Comparison of ENCODE assay signal across 21 cellular contexts in the genomic region with DNA sequence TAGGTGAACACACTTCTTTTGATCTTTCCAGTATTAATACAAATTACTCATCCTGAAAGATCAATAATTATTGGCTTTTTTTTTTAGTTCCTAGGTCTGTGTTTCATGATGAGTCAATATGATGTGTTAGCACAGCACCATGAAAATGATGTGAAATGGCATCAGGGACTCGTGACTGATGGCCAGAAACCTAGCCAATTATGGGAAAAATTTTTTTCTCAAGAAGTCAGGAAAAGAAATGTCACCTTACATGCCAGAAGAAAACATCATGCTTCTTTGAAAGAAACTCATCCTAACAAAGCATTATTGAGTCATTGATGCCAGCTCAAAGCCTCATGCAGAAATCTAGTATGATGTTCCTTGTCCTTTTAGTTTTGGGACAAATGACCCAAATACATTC.
A peak's percentile ranks its signal among the peaks of the same experiment; 100 is the strongest.
DNase-seq lines count a peak whose midpoint lies in the region; ATAC-seq and TF ChIP-seq lines count a peak whose summit lies in the region.
"Had no signal": no experiment of that assay in that cellular context is flagged by ENCODE, and none has a peak within 500 bp of the region (broad histone marks: within the 10 kb centered on the region; RNA-seq: fewer than 3 reads in every experiment).

No MANE protein-coding gene starts in this region.

- no peak overlapping the region for H3K4ac ChIP-seq in trophoblast cell (ENCODE audit: low read depth, low read length)

- H3K27ac Mint-ChIP-seq in activated T-cell treated with anti-CD3 and anti-CD28 coated beads, Interleukin-2, amount 50 U/mL, for 72 hours, result peak overlapping the region; percentile 99
- H3K27ac Mint-ChIP-seq in activated T-helper 1 cell treated with anti-CD3 and anti-CD28 coated beads, Interleukin-12 subunit alpha, Interleukin-12 subunit beta, Interleukin-2, Interleukin-4 antibody, amounts not matched to agents 30 ng/mL and 10 ng/mL and 1 ng/mL, durations not matched to agents 14 hours and 24 hours and 36 hours, result peak overlapping the region; percentile 79
- H3K27ac Mint-ChIP-seq: nephron progenitor cell, WTC11 had no signal

- H3K4me3 ChIP-seq in trophoblast cell (ENCODE audit: low read depth, low read length), result no peak overlapping the region
- H3K4me3 ChIP-seq: prostate gland had no signal

- no peak for ATAC-seq in activated T-cell treated with anti-CD3 and anti-CD28 coated beads, Interleukin-2, amount 50 U/mL, for 72 hours (replicated peaks in 1 of 2)
- ATAC-seq in activated T-cell treated with anti-CD3 and anti-CD28 coated beads, Interleukin-2, amount 50 U/mL, for 4 hours, result no peak
- ATAC-seq: WTC11 had no signal

- no peaks in the 10 kb centered on the region for H3K9me3 ChIP-seq in trophoblast cell (ENCODE audit: insufficient read depth, low read depth, low read length)
- H3K9me3 ChIP-seq: prostate gland had no signal

- no peak overlapping the region for H4K12ac ChIP-seq in trophoblast cell (ENCODE audit: low read depth, low read length)

- no peak overlapping the region for H4K8ac ChIP-seq in trophoblast cell (ENCODE audit: low read depth, low read length)

- in situ Hi-C loops in GM13976 (cut with MboI; ENCODE audit: low sequenced_read_pairs, unreplicated experiment), result no loop called here

- H3K36me3 Mint-ChIP-seq in activated T-cell treated with anti-CD3 and anti-CD28 coated beads, Interleukin-2, amount 50 U/mL, for 72 hours (ENCODE audit: insufficient read depth in 2 of 2), result peaks cover 0 to 2% of the 10 kb centered on the region in 2 donors
- H3K36me3 Mint-ChIP-seq in activated T-cell treated with anti-CD3 and anti-CD28 coated beads, Interleukin-2, amount 50 U/mL, for 4 hours (ENCODE audit: insufficient read depth), result no peaks in the 10 kb centered on the region
- H3K36me3 Mint-ChIP-seq in activated T-helper 1 cell treated with anti-CD3 and anti-CD28 coated beads, Interleukin-12 subunit alpha, Interleukin-12 subunit beta, Interleukin-2, Interleukin-4 antibody, amounts not matched to agents 30 ng/mL and 10 ng/mL and 1 ng/mL, durations not matched to agents 14 hours and 24 hours and 36 hours (ENCODE audit: low read depth), result peaks cover 5% of the 10 kb centered on the region
- H3K36me3 Mint-ChIP-seq: WTC11 had no signal

- H3K4me3 Mint-ChIP-seq in activated T-cell treated with anti-CD3 and anti-CD28 coated beads, Interleukin-2, amount 50 U/mL, for 72 hours, result peak overlapping the region; percentile 35 to 37
- no peak overlapping the region for H3K4me3 Mint-ChIP-seq in activated T-cell treated with anti-CD3 and anti-CD28 coated beads, Interleukin-2, amount 50 U/mL, for 4 hours
- H3K4me3 Mint-ChIP-seq in activated T-helper 1 cell treated with anti-CD3 and anti-CD28 coated beads, Interleukin-12 subunit alpha, Interleukin-12 subunit beta, Interleukin-2, Interleukin-4 antibody, amounts not matched to agents 30 ng/mL and 10 ng/mL and 1 ng/mL, durations not matched to agents 14 hours and 24 hours and 36 hours, result peak overlapping the region; percentile 37
- H3K4me3 Mint-ChIP-seq: nephron progenitor cell; T-helper 1 cell treated with Interleukin-12 subunit alpha and Interleukin-12 subunit beta and Interleukin-4 antibody, amounts not matched to agents 30 μg/mL and 1 μg/mL, for 36 hours; WTC11 had no signal

- H2AK5ac ChIP-seq in trophoblast cell (ENCODE audit: low read length), result no peak overlapping the region

- H4K91ac ChIP-seq in trophoblast cell (ENCODE audit: low read depth, low read length), result no peak overlapping the region

- H3K36me3 ChIP-seq in trophoblast cell (ENCODE audit: control insufficient read depth in 1 of 2, insufficient read depth in 2 of 2, low read length in 2 of 2), result no peaks in the 10 kb centered on the region
- H3K36me3 ChIP-seq: prostate gland had no signal

- H3K27me3 ChIP-seq in trophoblast cell (ENCODE audit: insufficient read depth, low read length), result no peaks in the 10 kb centered on the region

- intact Hi-C loops in activated T-helper 1 cell treated with anti-CD3 and anti-CD28 coated beads, Interleukin-12 subunit alpha, Interleukin-12 subunit beta, Interleukin-2, Interleukin-4 antibody, amounts not matched to agents 30 ng/mL and 10 ng/mL and 1 ng/mL, durations not matched to agents 14 hours and 24 hours and 36 hours (cut with micrococcal nuclease), result no loop called here

- H3K27me3 Mint-ChIP-seq in activated T-cell treated with anti-CD3 and anti-CD28 coated beads, Interleukin-2, amount 50 U/mL, for 72 hours (ENCODE audit: low read depth), result no peaks in the 10 kb centered on the region
- no peaks in the 10 kb centered on the region for H3K27me3 Mint-ChIP-seq in activated T-cell treated with anti-CD3 and anti-CD28 coated beads, Interleukin-2, amount 50 U/mL, for 4 hours (ENCODE audit: low read depth)
- H3K27me3 Mint-ChIP-seq in activated T-helper 1 cell treated with anti-CD3 and anti-CD28 coated beads, Interleukin-12 subunit alpha, Interleukin-12 subunit beta, Interleukin-2, Interleukin-4 antibody, amounts not matched to agents 30 ng/mL and 10 ng/mL and 1 ng/mL, durations not matched to agents 14 hours and 24 hours and 36 hours (ENCODE audit: insufficient read depth), result no peaks in the 10 kb centered on the region

- H3K4me1 Mint-ChIP-seq in activated T-cell treated with anti-CD3 and anti-CD28 coated beads, Interleukin-2, amount 50 U/mL, for 72 hours (ENCODE audit: low read depth), result peaks cover 82% of the 10 kb centered on the region
- H3K4me1 Mint-ChIP-seq in activated T-cell treated with anti-CD3 and anti-CD28 coated beads, Interleukin-2, amount 50 U/mL, for 4 hours (ENCODE audit: low read depth), result peaks cover 71% of the 10 kb centered on the region
- H3K4me1 Mint-ChIP-seq in activated T-helper 1 cell treated with anti-CD3 and anti-CD28 coated beads, Interleukin-12 subunit alpha, Interleukin-12 subunit beta, Interleukin-2, Interleukin-4 antibody, amounts not matched to agents 30 ng/mL and 10 ng/mL and 1 ng/mL, durations not matched to agents 14 hours and 24 hours and 36 hours (ENCODE audit: low read depth), result peaks cover 67% of the 10 kb centered on the region
- H3K4me1 Mint-ChIP-seq: nephron progenitor cell had no signal

- H3K4me2 ChIP-seq in trophoblast cell (ENCODE audit: low read length), result no peak overlapping the region

- H3K27ac ChIP-seq in trophoblast cell (ENCODE audit: low read depth, low read length) (no peak overlapping the region), caudate nucleus (ENCODE audit: low read depth, low read length) (no peak overlapping the region)
- H3K27ac ChIP-seq: prostate gland had no signal

- no peak overlapping the region for H3K14ac ChIP-seq in trophoblast cell (ENCODE audit: low read length)

- no peaks in the 10 kb centered on the region for H3K4me1 ChIP-seq in trophoblast cell (ENCODE audit: control insufficient read depth in 1 of 2, insufficient read depth in 2 of 2, low read length in 2 of 2)
- H3K4me1 ChIP-seq: prostate gland had no signal

- no CpG with 5 or more reads among the region's 1 CpG for WGBS in trophoblast cell (ENCODE audit: extremely low coverage, insufficient coverage, insufficient read length)

- TF ChIP-seq CTCF in GM13976 (IDR thresholded peaks at IDR 0.05; ENCODE audit: borderline replicate concordance, control extremely low read depth, extremely low read depth, insufficient read depth, missing control alignments), result no peak

- no peak overlapping the region for H2BK12ac ChIP-seq in trophoblast cell (ENCODE audit: low read length)

- no peaks in the 10 kb centered on the region for H3K79me2 ChIP-seq in trophoblast cell (ENCODE audit: control insufficient read depth, insufficient read depth, low read length, poor library complexity)

- no peak overlapping the region for H2BK120ac ChIP-seq in trophoblast cell (ENCODE audit: insufficient read depth, low read length, poor library complexity)

- no peaks in the 10 kb centered on the region for H3K79me1 ChIP-seq in trophoblast cell (ENCODE audit: low read length)

- no peak overlapping the region for H3K23ac ChIP-seq in trophoblast cell (ENCODE audit: low read length)

- DNase-seq in activated T-cell treated with anti-CD3 and anti-CD28 coated beads, Interleukin-2, amount 50 U/mL, for 72 hours, result peak in 1 of 2 donors; percentile 20
- no peak for DNase-seq in activated T-cell treated with anti-CD3 and anti-CD28 coated beads, Interleukin-2, amount 50 U/mL, for 4 hours
- peak; percentile 18 for DNase-seq in GM13976 (ENCODE audit: low spot score)
- DNase-seq in activated T-helper 1 cell treated with anti-CD3 and anti-CD28 coated beads, Interleukin-12 subunit alpha, Interleukin-12 subunit beta, Interleukin-2, Interleukin-4 antibody, amounts not matched to agents 30 ng/mL and 10 ng/mL and 1 ng/mL, durations not matched to agents 14 hours and 24 hours and 36 hours (ENCODE audit: low spot score), result no peak
- DNase-seq in trophoblast cell, result peak; percentile 66 to 86
- DNase-seq in NCI-H2081 (lab: John Stamatoyannopoulos, UW), result no peak
- no peak for DNase-seq in caudate nucleus (lab: John Stamatoyannopoulos, UW)
- no peak for DNase-seq in retina
- DNase-seq: amniotic stem cell; cerebellar nuclear complex; effector memory CD4-positive, alpha-beta T cell; hypothalamus; kidney; mesendoderm; NCI-H1930; NCI-H510A treated with DMSO at 0.1 percent for 48 hours; nephron progenitor cell; SHP77 treated with DMSO at 0.1 percent for 48 hours had no signal

- H2BK5ac ChIP-seq in trophoblast cell (ENCODE audit: low read depth, low read length, poor library complexity), result no peak overlapping the region

- H3K9ac ChIP-seq in trophoblast cell (ENCODE audit: low read length), result no peak overlapping the region

- H3K9me3 Mint-ChIP-seq in activated T-cell treated with anti-CD3 and anti-CD28 coated beads, Interleukin-2, amount 50 U/mL, for 72 hours, result no peaks in the 10 kb centered on the region
- no peaks in the 10 kb centered on the region for H3K9me3 Mint-ChIP-seq in activated T-cell treated with anti-CD3 and anti-CD28 coated beads, Interleukin-2, amount 50 U/mL, for 4 hours
- peaks cover 21% of the 10 kb centered on the region for H3K9me3 Mint-ChIP-seq in activated T-helper 1 cell treated with anti-CD3 and anti-CD28 coated beads, Interleukin-12 subunit alpha, Interleukin-12 subunit beta, Interleukin-2, Interleukin-4 antibody, amounts not matched to agents 30 ng/mL and 10 ng/mL and 1 ng/mL, durations not matched to agents 14 hours and 24 hours and 36 hours
- H3K9me3 Mint-ChIP-seq: nephron progenitor cell, WTC11 had no signal

- H3K18ac ChIP-seq in trophoblast cell (ENCODE audit: low read length), result no peak overlapping the region

- no peak overlapping the region for H2AFZ ChIP-seq in trophoblast cell (ENCODE audit: insufficient read depth, low read length, poor library complexity)

Comparison
In these comparisons a context has a peak if more than half of its experiments do, and no peak if none do; other contexts are left out.
1. DNase-seq: peak in GM13976 (single experiment) and trophoblast cell (2 of 2); none in activated T-cell treated with anti-CD3 and anti-CD28 coated beads, Interleukin-2, amount 50 U/mL, for 4 hours (single experiment), activated T-helper 1 cell treated with anti-CD3 and anti-CD28 coated beads, Interleukin-12 subunit alpha, Interleukin-12 subunit beta, Interleukin-2, Interleukin-4 antibody, amounts not matched to agents 30 ng/mL and 10 ng/mL and 1 ng/mL, durations not matched to agents 14 hours and 24 hours and 36 hours (single experiment), NCI-H2081 (0 of 2), caudate nucleus (0 of 61) and retina (single experiment).